ENCODE assay signal across 8 cellular contexts in the genomic region with DNA sequence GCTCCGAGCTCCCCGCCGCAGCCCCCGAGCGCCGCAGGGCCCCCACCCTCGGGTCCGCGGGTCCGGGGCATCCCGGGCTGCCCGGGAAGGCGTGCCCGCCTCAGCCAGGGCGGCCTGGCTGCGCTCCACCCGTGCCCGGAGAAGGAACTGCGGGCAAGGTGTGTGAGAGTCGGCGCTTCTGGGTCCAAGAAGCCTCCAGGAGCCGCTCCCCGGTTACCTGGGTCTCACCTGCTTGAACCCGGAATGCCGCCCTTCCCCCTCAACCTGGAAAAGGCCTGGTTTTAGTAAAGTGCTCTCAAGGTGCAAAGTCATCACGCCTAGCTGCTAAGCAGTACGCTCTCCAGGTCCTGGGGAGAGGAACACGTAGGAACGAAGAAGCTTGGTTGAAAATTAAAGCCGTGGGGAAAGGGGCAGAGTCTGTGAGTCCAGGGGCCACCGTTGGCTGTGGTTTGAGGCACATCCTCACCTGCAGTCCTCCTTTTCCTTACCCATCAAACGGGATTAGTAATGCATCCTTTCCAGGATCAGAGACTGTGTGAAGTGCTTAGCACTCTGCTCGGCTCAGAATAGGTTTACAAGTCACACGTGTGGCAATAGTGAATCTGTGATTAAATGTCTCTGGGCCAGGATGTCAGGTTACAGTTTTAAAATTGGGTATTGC. TPM values are rescaled to one million over a fixed set of nuclear protein-coding genes. Genes with fewer than 3 reads are reported as not detected.
DNase-seq lines count a peak whose midpoint lies in the region; ATAC-seq and TF ChIP-seq lines count a peak whose summit lies in the region.

No MANE protein-coding gene starts in this region.

- H3K9me3 ChIP-seq in ES-I3 (ENCODE audit: control insufficient read depth, insufficient read depth, low read length), result no peaks in the 10 kb centered on the region
- no peaks in the 10 kb centered on the region for H3K9me3 ChIP-seq in mucosa of stomach (ENCODE audit: control insufficient read depth, low read length)

- H3K27ac ChIP-seq in dorsolateral prefrontal cortex, result peak overlapping the region in 54 of 59 donors; percentile 36 to 87 (median 74)

- DNase-seq in 8988T, result peak; percentile 44
- peak; percentile 31 for DNase-seq in NCI-H82 treated with DMSO at 0.1 percent for 48 hours (lab: John Stamatoyannopoulos, UW; ENCODE audit: unreplicated experiment)
- peak in 1 of 10 donors; percentile 39 for DNase-seq in dorsolateral prefrontal cortex
- DNase-seq in hippocampal formation (lab: John Stamatoyannopoulos, UW), result no peak
- no peak for DNase-seq in NCI-H128 (lab: John Stamatoyannopoulos, UW; ENCODE audit: unreplicated experiment)

- peaks cover 13% of the 10 kb centered on the region for H3K4me1 ChIP-seq in ES-I3 (ENCODE audit: insufficient read depth, low read length)
- peaks cover 44% of the 10 kb centered on the region for H3K4me1 ChIP-seq in mucosa of stomach (ENCODE audit: control insufficient read depth, insufficient read depth, low read length)

- H3K4me3 ChIP-seq in dorsolateral prefrontal cortex, result peak overlapping the region; percentile 63 to 91 (median 83)
- H3K4me3 ChIP-seq in mucosa of stomach (ENCODE audit: low read length), result peak overlapping the region; percentile 60

- H3K36me3 ChIP-seq in ES-I3 (ENCODE audit: insufficient read depth, low read length), result no peaks in the 10 kb centered on the region
- no peaks in the 10 kb centered on the region for H3K36me3 ChIP-seq in mucosa of stomach (ENCODE audit: control insufficient read depth, insufficient read depth, low read length)

- no peak for TF ChIP-seq CTCF in dorsolateral prefrontal cortex (IDR thresholded peaks at IDR 0.05 in 54 of 56, conservative IDR thresholded peaks at IDR 0.05 in 2 of 56; ENCODE audit: low read depth in 1 of 56, partially characterized antibody in 56 of 56)

- no peak for ATAC-seq in GM19467 (IDR thresholded peaks at IDR 0.05; ENCODE audit: unreplicated experiment)

- intact Hi-C loops in dorsolateral prefrontal cortex (cut with DNase I), result loop anchor here (2.0 to 5.0 kb wide), 7 partner anchors 50 to 215 kb away; partner anchors contain the start of genes CPSF3 (in 2 of the 2) and ITGB1BP1 (in 2 of the 2)

- H3K27me3 ChIP-seq in dorsolateral prefrontal cortex (no peaks in the 10 kb centered on the region), mucosa of stomach (ENCODE audit: control insufficient read depth, insufficient read depth, low read length) (no peaks in the 10 kb centered on the region)

- peak overlapping the region; percentile 54 for H3K9ac ChIP-seq in ES-I3 (ENCODE audit: low read depth, low read length)
- H3K9ac ChIP-seq in mucosa of stomach (ENCODE audit: low read length), result peak overlapping the region; percentile 92

RNA-seq across cellular contexts. Expression of gene ASAP2, which starts 1.2 kb away (rescaled TPM):
- 10 to 100 TPM; 30.8 to 63.8 (median 48.4) TPM for total RNA-seq in dorsolateral prefrontal cortex

Comparison
In these comparisons a context has a peak if more than half of its experiments do, and no peak if none do; other contexts are left out.
1. DNase-seq: peak in 8988T (single experiment) and NCI-H82 treated with DMSO at 0.1 percent for 48 hours (single experiment); none in hippocampal formation (0 of 2) and NCI-H128 (single experiment).